In the genomic region with DNA sequence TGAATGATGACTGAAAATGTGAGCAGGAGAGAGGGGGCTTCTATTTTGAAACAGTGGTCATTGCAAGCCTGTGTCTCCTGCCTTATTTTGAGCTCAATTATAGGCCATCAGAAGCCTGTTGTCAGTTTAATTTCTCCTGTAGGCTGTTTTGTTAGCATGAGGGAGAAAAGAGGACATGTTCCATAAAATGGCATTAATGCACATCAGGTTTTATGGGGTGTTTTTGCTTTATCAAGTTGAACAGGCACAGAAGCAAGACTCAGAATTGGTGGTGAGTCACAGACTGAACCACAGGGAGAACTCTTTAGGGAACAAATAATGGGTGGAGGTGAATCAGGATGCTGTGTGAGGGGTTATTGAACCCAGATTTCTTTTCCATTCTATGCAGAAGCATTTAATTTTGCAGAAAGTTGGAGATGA, we compare ENCODE assay signal across 21 cellular contexts.
DNase-seq lines count a peak whose midpoint lies in the region; ATAC-seq, FAIRE-seq and TF ChIP-seq lines count a peak whose summit lies in the region.
"Had no signal": no experiment of that assay in that cellular context is flagged by ENCODE, and none has a peak within 500 bp of the region (broad histone marks: within the 10 kb centered on the region; RNA-seq: fewer than 3 reads in every experiment).

No MANE protein-coding gene starts in this region.

- no peaks in the 10 kb centered on the region for H3K9me3 Mint-ChIP-seq in activated naive CD4-positive, alpha-beta T cell treated with anti-CD3 and anti-CD28 coated beads for 36 hours
- H3K9me3 Mint-ChIP-seq: CD8-positive, alpha-beta memory T cell; neural crest cell had no signal

- ATAC-seq in HG02870 (IDR thresholded peaks at IDR 0.05; ENCODE audit: unreplicated experiment) = no peak
- ATAC-seq: sciatic nerve had no signal

- intact Hi-C loops in A673 (cut with micrococcal nuclease; ENCODE audit: unreplicated experiment) = no loop called here
- intact Hi-C loops in activated naive CD4-positive, alpha-beta T cell treated with anti-CD3 and anti-CD28 coated beads for 36 hours (cut with micrococcal nuclease) = no loop called here

- H3K27me3 Mint-ChIP-seq in activated naive CD4-positive, alpha-beta T cell treated with anti-CD3 and anti-CD28 coated beads for 36 hours (ENCODE audit: low read depth) = no peaks in the 10 kb centered on the region

- H3K9me3 ChIP-seq in A673 (ENCODE audit: low read depth, low read length, poor library complexity, severe bottlenecking) = no peaks in the 10 kb centered on the region
- H3K9me3 ChIP-seq: thyroid gland had no signal

- H3K27ac ChIP-seq in A673 (ENCODE audit: low read depth, low read length, poor library complexity, severe bottlenecking) = no peak overlapping the region
- H3K27ac ChIP-seq: thyroid gland had no signal

- no TSS peak for BruUV-seq in A673 (replicated peaks; lab: Mats Ljungman, UMichigan)

- peak; percentile 24 for DNase-seq in A673 (ENCODE audit: low spot score)
- peak; percentile 13 for DNase-seq in HS-5 (ENCODE audit: low read depth)
- peak; percentile 15 for DNase-seq in bronchial epithelial cell (ENCODE audit: low read depth)
- peak; percentile 44 for DNase-seq in left kidney (ENCODE audit: low read depth, low spot score)
- DNase-seq in activated naive CD4-positive, alpha-beta T cell treated with anti-CD3 and anti-CD28 coated beads for 36 hours = no peak
- no peak for DNase-seq in NCI-H510A (lab: John Stamatoyannopoulos, UW)
- DNase-seq in hippocampal formation (lab: John Stamatoyannopoulos, UW) = no peak
- DNase-seq: activated effector memory CD4-positive, alpha-beta T cell treated with Interleukin-2 at 50 U/mL for 16 hours; aorta; CD8-positive, alpha-beta memory T cell; dorsolateral prefrontal cortex; foreskin melanocyte; NCI-H1048; stimulated activated CD4-positive, alpha-beta T cell treated with anti-CD3 and anti-CD28 coated beads, Interleukin-4, amount 100 ng/mL, for 24 hours; T-helper 1 cell; thyroid gland had no signal

- POLR2A ChIA-PET in A673 (lab: Charles Lee; ENCODE audit: low non-redundant PET) = no interaction called here

- H3K36me3 ChIP-seq in A673 (ENCODE audit: insufficient read depth, low read length, poor library complexity, severe bottlenecking) = no peaks in the 10 kb centered on the region
- no peaks in the 10 kb centered on the region for H3K36me3 ChIP-seq in bronchial epithelial cell (ENCODE audit: control insufficient read depth, insufficient read depth, low read length)

- peak; percentile 36 for FAIRE-seq in bronchial epithelial cell (lab: Jason Lieb, UNC)
- FAIRE-seq: A204.1, GM12891 had no signal

- TF ChIP-seq CTCF in A673 (conservative IDR thresholded peaks at IDR 0.05; ENCODE audit: low read depth, low read length) (no peak), bronchial epithelial cell (IDR thresholded peaks at IDR 0.05; ENCODE audit: insufficient read depth, low read length, severe bottlenecking) (no peak)

- no peak overlapping the region for H3K4me3 Mint-ChIP-seq in activated naive CD4-positive, alpha-beta T cell treated with anti-CD3 and anti-CD28 coated beads for 36 hours
- H3K4me3 Mint-ChIP-seq: CD8-positive, alpha-beta memory T cell; neural crest cell had no signal

- no peaks in the 10 kb centered on the region for H3K4me1 Mint-ChIP-seq in activated naive CD4-positive, alpha-beta T cell treated with anti-CD3 and anti-CD28 coated beads for 36 hours (ENCODE audit: low read depth)
- H3K4me1 Mint-ChIP-seq: CD8-positive, alpha-beta memory T cell had no signal

- CTCF ChIA-PET in A673 (lab: Charles Lee) = no interaction called here
- CTCF ChIA-PET in activated naive CD4-positive, alpha-beta T cell treated with anti-CD3 and anti-CD28 coated beads for 36 hours (lab: Charles Lee) = interaction anchor here (0.9 kb wide), 1 partner anchor 93 kb away, joined by 3 read pairs; no protein-coding TSS in a partner anchor

- H3K36me3 Mint-ChIP-seq in activated naive CD4-positive, alpha-beta T cell treated with anti-CD3 and anti-CD28 coated beads for 36 hours (ENCODE audit: low read depth) = no peaks in the 10 kb centered on the region
- H3K36me3 Mint-ChIP-seq: CD8-positive, alpha-beta memory T cell had no signal

- no peak overlapping the region for H3K27ac Mint-ChIP-seq in activated naive CD4-positive, alpha-beta T cell treated with anti-CD3 and anti-CD28 coated beads for 36 hours
- H3K27ac Mint-ChIP-seq: CD8-positive, alpha-beta memory T cell had no signal

- no peaks in the 10 kb centered on the region for H3K27me3 ChIP-seq in A673 (replicated peaks; ENCODE audit: insufficient read depth, low read depth, low read length, poor library complexity)
- H3K27me3 ChIP-seq in bronchial epithelial cell (ENCODE audit: control insufficient read depth, insufficient read depth, low read length) = no peaks in the 10 kb centered on the region
- H3K27me3 ChIP-seq: dorsolateral prefrontal cortex, thyroid gland had no signal

- H3K4me3 ChIP-seq in A673 (ENCODE audit: low read depth, low read length, poor library complexity, severe bottlenecking) = no peak overlapping the region
- H3K4me3 ChIP-seq in bronchial epithelial cell (ENCODE audit: low read depth, low read length) = no peak overlapping the region
- H3K4me3 ChIP-seq: dorsolateral prefrontal cortex, thyroid gland had no signal

- H3K4me1 ChIP-seq in A673 (ENCODE audit: insufficient read depth, low read length, poor library complexity, severe bottlenecking) = peaks cover 3% of the 10 kb centered on the region

Comparison
In these comparisons a context has a peak if more than half of its experiments do, and no peak if none do; other contexts are left out.
1. DNase-seq: peak in A673 (single experiment), HS-5 (single experiment), bronchial epithelial cell (single experiment) and left kidney (single experiment); none in activated naive CD4-positive, alpha-beta T cell treated with anti-CD3 and anti-CD28 coated beads for 36 hours (single experiment), NCI-H510A (single experiment) and hippocampal formation (0 of 2).